In genomic region chr5:32098806-32099435, GRCh38 we compare ENCODE assay signal across 16 cellular contexts.
DNase-seq lines count a peak whose midpoint lies in the region; ATAC-seq and TF ChIP-seq lines count a peak whose summit lies in the region.
"Had no signal": no experiment of that assay in that cellular context is flagged by ENCODE, and none has a peak within 500 bp of the region (broad histone marks: within the 10 kb centered on the region; RNA-seq: fewer than 3 reads in every experiment).

No MANE protein-coding gene starts in this region.

- DNase-seq in esophagus muscularis mucosa (ENCODE audit: extremely low spot score): peak; percentile 17
- DNase-seq in substantia nigra (lab: John Stamatoyannopoulos, UW): no peak
- DNase-seq in mammary epithelial cell: no peak
- no peak for DNase-seq in ecto neural progenitor cell (ENCODE audit: low spot score)
- no peak for DNase-seq in AG08396 (ENCODE audit: low spot score)
- no peak for DNase-seq in CD8-positive, alpha-beta T cell
- DNase-seq: cerebellar nuclear complex; NCI-H187 treated with DMSO at 0.1 percent for 48 hours; NCI-H446 treated with DMSO at 0.1 percent for 48 hours; stimulated activated CD4-positive, alpha-beta T cell treated with anti-CD3 and anti-CD28 coated beads, Interleukin-2, amount 100 ng/mL, for 48 hours; T-helper 1 cell; tibial artery had no signal

- WGBS in esophagus muscularis mucosa: 75% methylated on average over 11 of the region's 11 CpGs
- WGBS in mammary epithelial cell (ENCODE audit: low coverage, missing lambda C conversion rate): 97% methylated on average over 11 of the region's 11 CpGs

- ATAC-seq in CD8-positive, alpha-beta T cell: no peak
- ATAC-seq: GM12878 had no signal

- H3K27me3 ChIP-seq in esophagus muscularis mucosa (no peaks in the 10 kb centered on the region), muscle layer of colon (ENCODE audit: control insufficient read depth in 1 of 2, insufficient read depth in 2 of 2, low read length in 2 of 2) (no peaks in the 10 kb centered on the region), mammary epithelial cell (ENCODE audit: insufficient read depth, low read length) (no peaks in the 10 kb centered on the region)
- H3K27me3 ChIP-seq in CD8-positive, alpha-beta T cell (ENCODE audit: insufficient read depth, low read length): no peaks in the 10 kb centered on the region
- H3K27me3 ChIP-seq: BE2C, tibial artery had no signal

- dilution Hi-C loops in mammary epithelial cell (cut with HindIII; ENCODE audit: low sequenced_read_pairs): loop anchor here (5.0 kb wide), 2 partner anchors 272 to 487 kb away; no protein-coding TSS in a partner anchor

- no peaks in the 10 kb centered on the region for H3K4me1 Mint-ChIP-seq in CD8-positive, alpha-beta T cell (ENCODE audit: low read depth)

- in situ Hi-C loops in mammary epithelial cell (cut with MboI; ENCODE audit: low sequenced_read_pairs in 2 of 2): loop anchor here (10.0 kb wide), 1 partner anchor 514 kb away; no protein-coding TSS in a partner anchor

- no peaks in the 10 kb centered on the region for H3K27me3 Mint-ChIP-seq in CD8-positive, alpha-beta T cell (ENCODE audit: low read depth)

- POLR2A ChIA-PET in CD8-positive, alpha-beta T cell (lab: Charles Lee): no interaction called here

- no TSS peak for BruUV-seq in mammary epithelial cell (replicated peaks; lab: Mats Ljungman, UMichigan)

- H3K4me1 ChIP-seq in esophagus muscularis mucosa: peaks cover 30 to 40% (median 37%) of the 10 kb centered on the region in 4 donors
- H3K4me1 ChIP-seq in muscle layer of colon (ENCODE audit: insufficient read depth, low read length): peaks cover 30% of the 10 kb centered on the region
- H3K4me1 ChIP-seq in mammary epithelial cell (ENCODE audit: insufficient read depth, low read length): no peaks in the 10 kb centered on the region
- H3K4me1 ChIP-seq in CD8-positive, alpha-beta T cell (ENCODE audit: insufficient read depth, low read length): no peaks in the 10 kb centered on the region

- H3K79me2 ChIP-seq in mammary epithelial cell (ENCODE audit: insufficient read depth, low read length): no peaks in the 10 kb centered on the region

- no peak for TF ChIP-seq EP300 in esophagus muscularis mucosa (IDR thresholded peaks at IDR 0.05)

- CTCF ChIA-PET in mammary epithelial cell (lab: Charles Lee; ENCODE audit: low non-redundant PET): no interaction called here
- CTCF ChIA-PET in CD8-positive, alpha-beta T cell (lab: Charles Lee): interaction anchor here (1.3 to 1.5 kb wide), 2 partner anchors 9 to 274 kb away, joined by 3 read pairs; no protein-coding TSS in a partner anchor

- no peak overlapping the region for H3K4me2 ChIP-seq in mammary epithelial cell (ENCODE audit: insufficient read depth, low read depth, low read length)

- H3K36me3 Mint-ChIP-seq in CD8-positive, alpha-beta T cell: peaks cover 44% of the 10 kb centered on the region

- no peak overlapping the region for H3K4me3 Mint-ChIP-seq in CD8-positive, alpha-beta T cell

- H4K20me1 ChIP-seq in mammary epithelial cell (ENCODE audit: insufficient read depth, low read length): no peaks in the 10 kb centered on the region

- TF ChIP-seq POLR2A in esophagus muscularis mucosa (IDR thresholded peaks at IDR 0.05; ENCODE audit: low read depth): no peak

- H3K27ac Mint-ChIP-seq in CD8-positive, alpha-beta T cell: no peak overlapping the region

- no peaks in the 10 kb centered on the region for H3K9me3 Mint-ChIP-seq in CD8-positive, alpha-beta T cell

- intact Hi-C loops in esophagus muscularis mucosa (cut with DNase I) (loop anchor here (10.0 kb wide), 1 partner anchor 216 kb away; the partner anchor contains the start of gene MTMR12), mammary epithelial cell (cut with micrococcal nuclease) (loop anchor here (10.0 kb wide), 1 partner anchor 516 kb away; no protein-coding TSS in a partner anchor)
- intact Hi-C loops in CD8-positive, alpha-beta T cell (cut with DNase I, micrococcal nuclease): no loop called here

- TF ChIP-seq CTCF in esophagus muscularis mucosa (IDR thresholded peaks at IDR 0.05) (no peak), mammary epithelial cell (conservative IDR thresholded peaks at IDR 0.05 in 1 of 2, IDR thresholded peaks at IDR 0.05 in 1 of 2; ENCODE audit: extremely low read depth in 1 of 2, insufficient read depth in 1 of 2, low read depth in 1 of 2, low read length in 2 of 2) (no peak)
- TF ChIP-seq CTCF in CD8-positive, alpha-beta T cell (IDR thresholded peaks at IDR 0.05): no peak

- H3K36me3 ChIP-seq in esophagus muscularis mucosa (peaks cover 14 to 77% (median 65%) of the 10 kb centered on the region in 4 donors), muscle layer of colon (ENCODE audit: insufficient read depth, low read length) (peaks cover 21% of the 10 kb centered on the region), mammary epithelial cell (ENCODE audit: insufficient read depth, low read length) (peaks cover 8% of the 10 kb centered on the region)
- H3K36me3 ChIP-seq in CD8-positive, alpha-beta T cell (ENCODE audit: insufficient read depth, low read length): peaks cover 4% of the 10 kb centered on the region

- H3K9ac ChIP-seq in muscle layer of colon (ENCODE audit: low read length) (peak overlapping the region; percentile 6), mammary epithelial cell (ENCODE audit: insufficient read depth, low read length) (no peak overlapping the region)

- H3K4me3 ChIP-seq in esophagus muscularis mucosa (no peak overlapping the region), muscle layer of colon (ENCODE audit: low read depth in 1 of 2, low read length in 2 of 2) (no peak overlapping the region), mammary epithelial cell (replicated peaks in 1 of 3; ENCODE audit: insufficient read depth in 1 of 3, low read depth in 2 of 3, low read length in 3 of 3) (no peak overlapping the region)
- H3K4me3 ChIP-seq in CD8-positive, alpha-beta T cell (ENCODE audit: low read depth, low read length): no peak overlapping the region
- H3K4me3 ChIP-seq: GM12878, tibial artery had no signal

- no peaks in the 10 kb centered on the region for H3K9me3 ChIP-seq in esophagus muscularis mucosa
- no peaks in the 10 kb centered on the region for H3K9me3 ChIP-seq in muscle layer of colon (ENCODE audit: low read length)
- H3K9me3 ChIP-seq in mammary epithelial cell (replicated peaks; ENCODE audit: insufficient read depth, low read length): no peaks in the 10 kb centered on the region
- H3K9me3 ChIP-seq in CD8-positive, alpha-beta T cell (ENCODE audit: low read length): no peaks in the 10 kb centered on the region
- H3K9me3 ChIP-seq: BE2C, tibial artery had no signal

- no peak overlapping the region for H2AFZ ChIP-seq in mammary epithelial cell (ENCODE audit: low read depth, low read length)

- peak overlapping the region; percentile 9 for H3K27ac ChIP-seq in angular gyrus (ENCODE audit: low read depth, low read length)
- H3K27ac ChIP-seq in esophagus muscularis mucosa (replicated peaks in 1 of 4): peak overlapping the region in 1 of 4 donors; percentile 58
- H3K27ac ChIP-seq in muscle layer of colon (ENCODE audit: low read depth, low read length): peak overlapping the region; percentile 72
- H3K27ac ChIP-seq in substantia nigra (ENCODE audit: low read depth, low read length, poor library complexity, severe bottlenecking): peak overlapping the region; percentile 45
- no peak overlapping the region for H3K27ac ChIP-seq in mammary epithelial cell (ENCODE audit: insufficient read depth, low read depth, low read length)
- no peak overlapping the region for H3K27ac ChIP-seq in CD8-positive, alpha-beta T cell (ENCODE audit: low read depth, low read length)

Comparison
In these comparisons a context has a peak if more than half of its experiments do, and no peak if none do; other contexts are left out.
1. H3K27ac ChIP-seq: peak in angular gyrus (single experiment), muscle layer of colon (single experiment) and substantia nigra (single experiment); none in mammary epithelial cell (single experiment) and CD8-positive, alpha-beta T cell (single experiment).
2. intact Hi-C loops: an anchor here in esophagus muscularis mucosa (10.0 kb wide) and mammary epithelial cell (10.0 kb wide); none called in CD8-positive, alpha-beta T cell.